In genomic region chr13:77067519-77067918, GRCh38 we compare ENCODE assay signal across 17 cellular contexts. TPM values are rescaled to one million over a fixed set of nuclear protein-coding genes. Genes with fewer than 3 reads are reported as not detected.
DNase-seq lines count a peak whose midpoint lies in the region; ATAC-seq, FAIRE-seq and TF ChIP-seq lines count a peak whose summit lies in the region.
"Had no signal": no experiment of that assay in that cellular context is flagged by ENCODE, and none has a peak within 500 bp of the region (broad histone marks: within the 10 kb centered on the region; RNA-seq: fewer than 3 reads in every experiment).

No MANE protein-coding gene starts in this region.

- no peak overlapping the region for H3K27ac ChIP-seq in right atrium auricular region
- no peak overlapping the region for H3K27ac ChIP-seq in heart right ventricle
- no peak overlapping the region for H3K27ac ChIP-seq in right cardiac atrium (ENCODE audit: low read length)
- no peak overlapping the region for H3K27ac ChIP-seq in small intestine (ENCODE audit: low read depth in 1 of 2, low read length in 1 of 2)
- H3K27ac ChIP-seq in colonic mucosa, result no peak overlapping the region

- no peak overlapping the region for H3K9ac ChIP-seq in colonic mucosa (ENCODE audit: low read depth in 2 of 2, low read length in 2 of 2)

- intact Hi-C loops in Right ventricle myocardium superior (cut with DNase I) (no loop called here), heart right ventricle (cut with DNase I) (no loop called here), right cardiac atrium (cut with DNase I) (loop anchor here in 1 of 4 donors (10.0 kb wide), 1 partner anchor 117 kb away; no protein-coding TSS in a partner anchor), colonic mucosa (cut with DNase I) (no loop called here)

- H3K4me3 ChIP-seq in right atrium auricular region (no peak overlapping the region), heart right ventricle (no peak overlapping the region), right cardiac atrium (ENCODE audit: low read length) (no peak overlapping the region), small intestine (ENCODE audit: low read depth in 1 of 2, low read length in 2 of 2) (no peak overlapping the region), colonic mucosa (no peak overlapping the region)

- H3K36me3 ChIP-seq in right atrium auricular region, result peaks cover 23% of the 10 kb centered on the region
- peaks cover 0 to 100% (median 17%) of the 10 kb centered on the region in 9 donors for H3K36me3 ChIP-seq in heart right ventricle
- H3K36me3 ChIP-seq in small intestine (ENCODE audit: control insufficient read depth in 2 of 2, insufficient read depth in 2 of 2, low read length in 2 of 2), result peaks cover 6 to 7% of the 10 kb centered on the region in 2 donors
- H3K36me3 ChIP-seq in colonic mucosa, result peaks cover 6% of the 10 kb centered on the region

- H3K4me1 ChIP-seq in right atrium auricular region (no peaks in the 10 kb centered on the region), heart right ventricle (peaks cover 0 to 24% (median 0%) of the 10 kb centered on the region in 9 donors), right cardiac atrium (ENCODE audit: control insufficient read depth, insufficient read depth, low read length) (no peaks in the 10 kb centered on the region), small intestine (ENCODE audit: control insufficient read depth in 2 of 2, insufficient read depth in 1 of 2, low read depth in 1 of 2, low read length in 1 of 2) (no peaks in the 10 kb centered on the region), colonic mucosa (no peaks in the 10 kb centered on the region)
- H3K4me1 ChIP-seq: Caco-2 had no signal

- H3K9me3 ChIP-seq in right atrium auricular region, result no peaks in the 10 kb centered on the region
- H3K9me3 ChIP-seq in heart right ventricle, result no peaks in the 10 kb centered on the region
- no peaks in the 10 kb centered on the region for H3K9me3 ChIP-seq in right cardiac atrium (ENCODE audit: control insufficient read depth, low read length)
- H3K9me3 ChIP-seq in small intestine (ENCODE audit: control insufficient read depth, low read depth), result no peaks in the 10 kb centered on the region
- no peaks in the 10 kb centered on the region for H3K9me3 ChIP-seq in colonic mucosa
- H3K9me3 ChIP-seq: BE2C, Caco-2 had no signal

- H3K27me3 ChIP-seq in right atrium auricular region (no peaks in the 10 kb centered on the region), heart right ventricle (no peaks in the 10 kb centered on the region), right cardiac atrium (ENCODE audit: control insufficient read depth, insufficient read depth) (no peaks in the 10 kb centered on the region), small intestine (ENCODE audit: control insufficient read depth in 2 of 2, insufficient read depth in 2 of 2, low read length in 2 of 2) (no peaks in the 10 kb centered on the region), colonic mucosa (no peaks in the 10 kb centered on the region)
- H3K27me3 ChIP-seq: BE2C had no signal

- DNase-seq in Right ventricle myocardium superior (no peak), right atrium auricular region (ENCODE audit: low spot score) (no peak), heart right ventricle (peak in 1 of 2 donors; percentile 8), right cardiac atrium (no peak), small intestine (no peak), colonic mucosa (no peak), dedifferentiated amniotic fluid mesenchymal stem cell (ENCODE audit: extremely low spot score) (no peak)
- DNase-seq: BE2C; C1 segment of cervical spinal cord; Caco-2; CD4-positive, CD25-positive, alpha-beta regulatory T cell; H9 had no signal

- TF ChIP-seq CTCF in right atrium auricular region (IDR thresholded peaks at IDR 0.05), result no peak
- no peak for TF ChIP-seq CTCF in heart right ventricle (IDR thresholded peaks at IDR 0.05)
- no peak for TF ChIP-seq CTCF in colonic mucosa (IDR thresholded peaks at IDR 0.05)

- FAIRE-seq in small intestine (lab: Jason Lieb, UNC), result no peak
- FAIRE-seq: D721Med, GM12891, GM19239, H1, HepG2 had no signal

- WGBS in heart right ventricle, 2 donors, result 57 to 69% methylated on average over 2 of the region's 2 CpGs
- WGBS in right cardiac atrium, result 65% methylated on average over 2 of the region's 2 CpGs
- WGBS in small intestine, 3 donors, result 88 to 93% (median 93%) methylated on average over 2 of the region's 2 CpGs

- ATAC-seq in Right ventricle myocardium superior (ENCODE audit: poor library complexity), result peak; percentile 94
- peak in 6 of 8 donors; percentile 59 to 98 (median 77) for ATAC-seq in heart right ventricle
- peak; percentile 37 to 84 for ATAC-seq in right cardiac atrium
- ATAC-seq: HepG2 had no signal

RNA-seq across cellular contexts. Expression of gene FBXL3, which starts 40.6 kb away (rescaled TPM):
- total RNA-seq in Right ventricle myocardium superior (27.6 TPM), right atrium auricular region (10 to 100 TPM; 47.2 to 48.1 TPM), heart right ventricle (10 to 100 TPM; 26.3 to 41.7 (median 29.2) TPM), right cardiac atrium (10 to 100 TPM; 36.3 to 40.2 (median 36.7) TPM), colonic mucosa (10 to 100 TPM; 27.9 to 52.9 TPM)
- polyA plus RNA-seq in heart right ventricle (10 to 100 TPM; 16.5 to 17.7 TPM), right cardiac atrium (19.7 TPM), small intestine (10 to 100 TPM; 20.6 to 33.5 (median 28.0) TPM)
